Comparison of ENCODE assay signal across 14 cellular contexts in the genomic region with DNA sequence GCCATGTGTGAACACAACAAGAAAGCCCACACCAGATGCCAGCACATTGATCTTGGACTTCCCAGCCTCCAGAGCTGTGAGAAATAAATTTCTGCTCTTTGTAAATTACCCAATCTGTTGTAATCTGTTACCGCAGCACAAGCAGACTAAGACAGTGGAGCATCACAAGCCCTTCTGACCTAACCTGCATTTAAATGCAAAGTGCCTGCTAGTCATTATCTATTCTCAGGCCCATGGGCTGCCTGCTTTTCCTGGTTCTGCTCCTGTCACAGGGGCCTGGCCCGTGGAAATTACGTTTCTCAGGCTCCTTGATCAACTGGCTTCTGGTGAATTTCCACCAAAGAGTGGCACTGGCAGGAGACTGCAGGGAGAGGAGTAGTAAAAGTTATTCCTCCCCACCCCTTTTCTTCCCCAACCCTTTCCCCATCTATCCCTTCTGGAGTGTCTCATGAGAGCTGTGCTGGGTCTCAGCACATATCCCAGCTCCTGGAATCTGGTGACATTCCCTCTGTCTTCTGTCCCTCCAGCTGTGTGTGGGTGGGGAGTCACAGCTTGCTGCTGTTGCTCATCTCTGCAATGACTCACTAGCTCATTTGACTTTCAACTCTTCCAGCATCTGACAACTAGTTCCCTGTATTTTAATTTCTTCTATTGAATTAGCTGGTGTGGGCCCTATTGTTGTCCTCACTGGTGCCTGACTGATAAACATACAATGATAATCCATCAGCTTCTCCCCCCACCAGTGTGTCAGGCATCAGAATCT.
DNase-seq lines count a peak whose midpoint lies in the region; ATAC-seq, FAIRE-seq and TF ChIP-seq lines count a peak whose summit lies in the region.
"Had no signal": no experiment of that assay in that cellular context is flagged by ENCODE, and none has a peak within 500 bp of the region (broad histone marks: within the 10 kb centered on the region; RNA-seq: fewer than 3 reads in every experiment).

No MANE protein-coding gene starts in this region.

- CTCF ChIA-PET in CD8-positive, alpha-beta T cell (lab: Charles Lee): no interaction called here

- no peak for TF ChIP-seq EP300 in sigmoid colon (IDR thresholded peaks at IDR 0.05)

- H3K36me3 Mint-ChIP-seq in astrocyte (ENCODE audit: low read depth, unreplicated experiment): no peaks in the 10 kb centered on the region
- H3K36me3 Mint-ChIP-seq in CD8-positive, alpha-beta T cell: no peaks in the 10 kb centered on the region
- H3K36me3 Mint-ChIP-seq: IgD-negative memory B cell had no signal

- no peaks in the 10 kb centered on the region for H3K79me2 ChIP-seq in astrocyte (ENCODE audit: insufficient read depth, low read length)

- H3K9me3 Mint-ChIP-seq in astrocyte (ENCODE audit: unreplicated experiment): peaks cover 2% of the 10 kb centered on the region
- no peaks in the 10 kb centered on the region for H3K9me3 Mint-ChIP-seq in CD8-positive, alpha-beta T cell
- H3K9me3 Mint-ChIP-seq: activated B cell treated with CpG ODN at 0.5 μM for 24 hours had no signal

- FAIRE-seq in astrocyte (lab: Jason Lieb, UNC): no peak
- FAIRE-seq in urothelium cell line (lab: Jason Lieb, UNC): no peak

- WGBS in sigmoid colon, 2 donors: 60 to 82% methylated on average over 3 of the region's 3 CpGs

- TF ChIP-seq CTCF in astrocyte (IDR thresholded peaks at IDR 0.05; ENCODE audit: insufficient read depth, low read depth, low read length) (no peak), sigmoid colon (IDR thresholded peaks at IDR 0.05) (no peak)
- no peak for TF ChIP-seq CTCF in CD8-positive, alpha-beta T cell (IDR thresholded peaks at IDR 0.05)

- no peaks in the 10 kb centered on the region for H4K20me1 ChIP-seq in astrocyte (ENCODE audit: insufficient read depth, low read length)

- H3K36me3 ChIP-seq in astrocyte (ENCODE audit: insufficient read depth, low read length) (no peaks in the 10 kb centered on the region), sigmoid colon (no peaks in the 10 kb centered on the region)
- H3K36me3 ChIP-seq in CD8-positive, alpha-beta T cell (ENCODE audit: insufficient read depth, low read length): no peaks in the 10 kb centered on the region
- H3K36me3 ChIP-seq: SJSA1 had no signal

- DNase-seq in NCI-H82 (lab: John Stamatoyannopoulos, UW) (peak; percentile 32), NCI-H82 treated with DMSO at 0.1 percent for 48 hours (lab: John Stamatoyannopoulos, UW; ENCODE audit: unreplicated experiment) (no peak), astrocyte (ENCODE audit: low read depth) (peak; percentile 69), kidney glomerular epithelial cell (lab: John Stamatoyannopoulos, UW) (peak; percentile 14), urothelium cell line (ENCODE audit: low spot score) (peak; percentile 70), sigmoid colon (no peak), NCI-H748 (lab: John Stamatoyannopoulos, UW; ENCODE audit: unreplicated experiment) (no peak)
- no peak for DNase-seq in CD8-positive, alpha-beta T cell
- DNase-seq: activated B cell treated with CpG ODN at 0.5 μM for 24 hours; cerebellar nuclear complex; stimulated activated naive CD4-positive, alpha-beta T cell had no signal

- H3K27ac Mint-ChIP-seq in astrocyte (ENCODE audit: unreplicated experiment): peak overlapping the region; percentile 43
- H3K27ac Mint-ChIP-seq in CD8-positive, alpha-beta T cell: no peak overlapping the region
- H3K27ac Mint-ChIP-seq: activated B cell treated with CpG ODN at 0.5 μM for 24 hours, IgD-negative memory B cell had no signal

- intact Hi-C loops in sigmoid colon (cut with DNase I): no loop called here
- intact Hi-C loops in CD8-positive, alpha-beta T cell (cut with DNase I, micrococcal nuclease): no loop called here

- no peak overlapping the region for H3K4me3 Mint-ChIP-seq in astrocyte (ENCODE audit: unreplicated experiment)
- no peak overlapping the region for H3K4me3 Mint-ChIP-seq in CD8-positive, alpha-beta T cell
- H3K4me3 Mint-ChIP-seq: activated B cell treated with CpG ODN at 0.5 μM for 24 hours, IgD-negative memory B cell had no signal

- H3K27me3 ChIP-seq in astrocyte (ENCODE audit: insufficient read depth, low read length) (no peaks in the 10 kb centered on the region), sigmoid colon (no peaks in the 10 kb centered on the region)
- no peaks in the 10 kb centered on the region for H3K27me3 ChIP-seq in CD8-positive, alpha-beta T cell (ENCODE audit: insufficient read depth, low read length)
- H3K27me3 ChIP-seq: SJSA1 had no signal

- POLR2A ChIA-PET in CD8-positive, alpha-beta T cell (lab: Charles Lee): no interaction called here

- H2AFZ ChIP-seq in astrocyte (ENCODE audit: low read depth, low read length): no peak overlapping the region

- no peaks in the 10 kb centered on the region for H3K27me3 Mint-ChIP-seq in astrocyte (ENCODE audit: low read depth, unreplicated experiment)
- H3K27me3 Mint-ChIP-seq in CD8-positive, alpha-beta T cell (ENCODE audit: low read depth): peaks cover 2% of the 10 kb centered on the region
- H3K27me3 Mint-ChIP-seq: activated B cell treated with CpG ODN at 0.5 μM for 24 hours had no signal

- H3K4me3 ChIP-seq in astrocyte (ENCODE audit: insufficient read depth, low read depth, low read length): no peak overlapping the region
- H3K4me3 ChIP-seq in sigmoid colon: no peak overlapping the region
- no peak overlapping the region for H3K4me3 ChIP-seq in CD8-positive, alpha-beta T cell (ENCODE audit: low read depth, low read length)
- H3K4me3 ChIP-seq: SJSA1 had no signal

- H3K9me3 ChIP-seq in astrocyte (ENCODE audit: insufficient read depth, low read depth, low read length): no peaks in the 10 kb centered on the region
- no peaks in the 10 kb centered on the region for H3K9me3 ChIP-seq in sigmoid colon
- H3K9me3 ChIP-seq in CD8-positive, alpha-beta T cell (ENCODE audit: low read length): no peaks in the 10 kb centered on the region
- H3K9me3 ChIP-seq: SJSA1 had no signal

- H3K4me1 ChIP-seq in astrocyte (ENCODE audit: insufficient read depth, low read length) (peaks cover 24% of the 10 kb centered on the region), sigmoid colon (peaks cover 0 to 14% (median 2%) of the 10 kb centered on the region in 4 donors)
- H3K4me1 ChIP-seq in CD8-positive, alpha-beta T cell (ENCODE audit: insufficient read depth, low read length): no peaks in the 10 kb centered on the region
- H3K4me1 ChIP-seq: SJSA1 had no signal

- H3K4me1 Mint-ChIP-seq in astrocyte (ENCODE audit: low read depth, unreplicated experiment): peaks cover 25% of the 10 kb centered on the region
- no peaks in the 10 kb centered on the region for H3K4me1 Mint-ChIP-seq in CD8-positive, alpha-beta T cell (ENCODE audit: low read depth)
- H3K4me1 Mint-ChIP-seq: activated B cell treated with CpG ODN at 0.5 μM for 24 hours, IgD-negative memory B cell had no signal

- H3K4me2 ChIP-seq in astrocyte (ENCODE audit: low read length): peak overlapping the region; percentile 37

- H3K9ac ChIP-seq in astrocyte (ENCODE audit: low read length): no peak overlapping the region

- H3K27ac ChIP-seq in astrocyte (ENCODE audit: low read depth, low read length): no peak overlapping the region
- no peak overlapping the region for H3K27ac ChIP-seq in sigmoid colon
- no peak overlapping the region for H3K27ac ChIP-seq in CD8-positive, alpha-beta T cell (ENCODE audit: low read depth, low read length)
- H3K27ac ChIP-seq: SJSA1 had no signal

- TF ChIP-seq POLR2A in sigmoid colon (IDR thresholded peaks at IDR 0.05): no peak

- no peak for ATAC-seq in CD8-positive, alpha-beta T cell
- ATAC-seq: left lobe of liver had no signal

Comparison
In these comparisons a context has a peak if more than half of its experiments do, and no peak if none do; other contexts are left out.
1. DNase-seq: peak in NCI-H82 (single experiment), astrocyte (single experiment), kidney glomerular epithelial cell (single experiment) and urothelium cell line (single experiment); none in NCI-H82 treated with DMSO at 0.1 percent for 48 hours (single experiment), sigmoid colon (single experiment), NCI-H748 (single experiment) and CD8-positive, alpha-beta T cell (0 of 7).